In the genomic region with DNA sequence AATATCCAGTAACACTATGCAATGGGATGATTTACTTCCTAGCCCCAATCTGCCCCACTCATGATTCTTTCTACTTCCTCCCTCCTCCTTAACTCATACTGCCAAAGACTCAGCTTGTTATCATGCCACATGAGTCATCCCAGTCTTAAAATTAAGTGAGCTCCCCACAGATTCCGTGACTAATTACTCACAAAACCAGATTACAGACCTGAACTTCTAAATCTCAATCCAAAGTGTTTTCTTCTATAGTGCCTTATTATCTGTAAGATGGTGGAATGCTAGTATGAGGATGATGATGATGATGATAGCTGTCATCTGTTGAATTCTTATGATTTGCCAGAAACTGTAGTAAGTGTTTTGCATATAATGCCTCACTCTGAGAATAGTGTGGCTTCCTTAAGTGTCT, we compare ENCODE assay signal across 1 cellular context.
TF ChIP-seq lines count a peak whose summit lies in the region.

No MANE protein-coding gene starts in this region.

TF ChIP-seq in HEK293, 187 proteins besides CTCF, POLR2A, EP300 and RAD21 (continued from another document):
- TF ChIP-seq, protein P1, sequence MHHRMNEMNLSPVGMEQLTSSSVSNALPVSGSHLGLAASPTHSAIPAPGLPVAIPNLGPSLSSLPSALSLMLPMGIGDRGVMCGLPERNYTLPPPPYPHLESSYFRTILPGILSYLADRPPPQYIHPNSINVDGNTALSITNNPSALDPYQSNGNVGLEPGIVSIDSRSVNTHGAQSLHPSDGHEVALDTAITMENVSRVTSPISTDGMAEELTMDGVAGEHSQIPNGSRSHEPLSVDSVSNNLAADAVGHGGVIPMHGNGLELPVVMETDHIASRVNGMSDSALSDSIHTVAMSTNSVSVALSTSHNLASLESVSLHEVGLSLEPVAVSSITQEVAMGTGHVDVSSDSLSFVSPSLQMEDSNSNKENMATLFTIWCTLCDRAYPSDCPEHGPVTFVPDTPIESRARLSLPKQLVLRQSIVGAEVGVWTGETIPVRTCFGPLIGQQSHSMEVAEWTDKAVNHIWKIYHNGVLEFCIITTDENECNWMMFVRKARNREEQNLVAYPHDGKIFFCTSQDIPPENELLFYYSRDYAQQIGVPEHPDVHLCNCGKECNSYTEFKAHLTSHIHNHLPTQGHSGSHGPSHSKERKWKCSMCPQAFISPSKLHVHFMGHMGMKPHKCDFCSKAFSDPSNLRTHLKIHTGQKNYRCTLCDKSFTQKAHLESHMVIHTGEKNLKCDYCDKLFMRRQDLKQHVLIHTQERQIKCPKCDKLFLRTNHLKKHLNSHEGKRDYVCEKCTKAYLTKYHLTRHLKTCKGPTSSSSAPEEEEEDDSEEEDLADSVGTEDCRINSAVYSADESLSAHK (tag by site-specific recombination; IDR thresholded peaks at IDR 0.05), result peak; percentile 74
- TF ChIP-seq, protein P2, sequence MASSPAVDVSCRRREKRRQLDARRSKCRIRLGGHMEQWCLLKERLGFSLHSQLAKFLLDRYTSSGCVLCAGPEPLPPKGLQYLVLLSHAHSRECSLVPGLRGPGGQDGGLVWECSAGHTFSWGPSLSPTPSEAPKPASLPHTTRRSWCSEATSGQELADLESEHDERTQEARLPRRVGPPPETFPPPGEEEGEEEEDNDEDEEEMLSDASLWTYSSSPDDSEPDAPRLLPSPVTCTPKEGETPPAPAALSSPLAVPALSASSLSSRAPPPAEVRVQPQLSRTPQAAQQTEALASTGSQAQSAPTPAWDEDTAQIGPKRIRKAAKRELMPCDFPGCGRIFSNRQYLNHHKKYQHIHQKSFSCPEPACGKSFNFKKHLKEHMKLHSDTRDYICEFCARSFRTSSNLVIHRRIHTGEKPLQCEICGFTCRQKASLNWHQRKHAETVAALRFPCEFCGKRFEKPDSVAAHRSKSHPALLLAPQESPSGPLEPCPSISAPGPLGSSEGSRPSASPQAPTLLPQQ (tag by site-specific recombination; IDR thresholded peaks at IDR 0.05), result peak; percentile 37; the same call in 1 of the 2 replicates
- peak; percentile 51; the same call in 1 of the 2 replicates for TF ChIP-seq ZNF660 (tag by site-specific recombination; IDR thresholded peaks at IDR 0.05)
- peak; percentile 70; the same call in 1 of the 2 replicates for TF ChIP-seq MZF1 (tag by site-specific recombination; IDR thresholded peaks at IDR 0.05; ENCODE audit: borderline replicate concordance)
- TF ChIP-seq KLF7 (tag by site-specific recombination; IDR thresholded peaks at IDR 0.05; ENCODE audit: borderline replicate concordance), result no peak
- TF ChIP-seq, protein P3, sequence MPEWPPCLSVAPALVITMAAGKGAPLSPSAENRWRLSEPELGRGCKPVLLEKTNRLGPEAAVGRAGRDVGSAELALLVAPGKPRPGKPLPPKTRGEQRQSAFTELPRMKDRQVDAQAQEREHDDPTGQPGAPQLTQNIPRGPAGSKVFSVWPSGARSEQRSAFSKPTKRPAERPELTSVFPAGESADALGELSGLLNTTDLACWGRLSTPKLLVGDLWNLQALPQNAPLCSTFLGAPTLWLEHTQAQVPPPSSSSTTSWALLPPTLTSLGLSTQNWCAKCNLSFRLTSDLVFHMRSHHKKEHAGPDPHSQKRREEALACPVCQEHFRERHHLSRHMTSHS (tag by site-specific recombination; IDR thresholded peaks at IDR 0.05), result no peak
- TF ChIP-seq ZXDB (tag by site-specific recombination; IDR thresholded peaks at IDR 0.05), result peak; percentile 86
- peak; percentile 59; the same call in 1 of the 2 replicates for TF ChIP-seq BCL11B (tag by site-specific recombination; IDR thresholded peaks at IDR 0.05; ENCODE audit: low read depth)
- no peak for TF ChIP-seq GLIS2 (tag by site-specific recombination; IDR thresholded peaks at IDR 0.05)
- peak; percentile 37; the same call in 1 of the 2 replicates for TF ChIP-seq ZNF600 (tag by site-specific recombination; IDR thresholded peaks at IDR 0.05)
- peak; percentile 14; the same call in 1 of the 2 replicates for TF ChIP-seq KLF16 (tag by site-specific recombination; IDR thresholded peaks at IDR 0.05)
- TF ChIP-seq ZBTB20 (tag by site-specific recombination; IDR thresholded peaks at IDR 0.05), result 0 out of 2 replicates have a peak, but pooled peaks have one; percentile 32
- peak; percentile 77 for TF ChIP-seq FEZF1 (tag by site-specific recombination; IDR thresholded peaks at IDR 0.05)
- peak; percentile 68 for TF ChIP-seq OSR2 (tag by site-specific recombination; IDR thresholded peaks at IDR 0.05)
- TF ChIP-seq, protein P4, sequence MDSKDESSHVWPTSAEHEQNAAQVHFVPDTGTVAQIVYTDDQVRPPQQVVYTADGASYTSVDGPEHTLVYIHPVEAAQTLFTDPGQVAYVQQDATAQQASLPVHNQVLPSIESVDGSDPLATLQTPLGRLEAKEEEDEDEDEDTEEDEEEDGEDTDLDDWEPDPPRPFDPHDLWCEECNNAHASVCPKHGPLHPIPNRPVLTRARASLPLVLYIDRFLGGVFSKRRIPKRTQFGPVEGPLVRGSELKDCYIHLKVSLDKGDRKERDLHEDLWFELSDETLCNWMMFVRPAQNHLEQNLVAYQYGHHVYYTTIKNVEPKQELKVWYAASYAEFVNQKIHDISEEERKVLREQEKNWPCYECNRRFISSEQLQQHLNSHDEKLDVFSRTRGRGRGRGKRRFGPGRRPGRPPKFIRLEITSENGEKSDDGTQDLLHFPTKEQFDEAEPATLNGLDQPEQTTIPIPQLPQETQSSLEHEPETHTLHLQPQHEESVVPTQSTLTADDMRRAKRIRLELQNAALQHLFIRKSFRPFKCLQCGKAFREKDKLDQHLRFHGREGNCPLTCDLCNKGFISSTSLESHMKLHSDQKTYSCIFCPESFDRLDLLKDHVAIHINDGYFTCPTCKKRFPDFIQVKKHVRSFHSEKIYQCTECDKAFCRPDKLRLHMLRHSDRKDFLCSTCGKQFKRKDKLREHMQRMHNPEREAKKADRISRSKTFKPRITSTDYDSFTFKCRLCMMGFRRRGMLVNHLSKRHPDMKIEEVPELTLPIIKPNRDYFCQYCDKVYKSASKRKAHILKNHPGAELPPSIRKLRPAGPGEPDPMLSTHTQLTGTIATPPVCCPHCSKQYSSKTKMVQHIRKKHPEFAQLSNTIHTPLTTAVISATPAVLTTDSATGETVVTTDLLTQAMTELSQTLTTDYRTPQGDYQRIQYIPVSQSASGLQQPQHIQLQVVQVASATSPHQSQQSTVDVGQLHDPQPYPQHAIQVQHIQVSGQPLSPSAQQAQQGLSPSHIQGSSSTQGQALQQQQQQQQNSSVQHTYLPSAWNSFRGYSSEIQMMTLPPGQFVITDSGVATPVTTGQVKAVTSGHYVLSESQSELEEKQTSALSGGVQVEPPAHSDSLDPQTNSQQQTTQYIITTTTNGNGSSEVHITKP (tag by site-specific recombination; IDR thresholded peaks at IDR 0.05), result peak; percentile 48
- no peak for TF ChIP-seq MYNN (tag by site-specific recombination; IDR thresholded peaks at IDR 0.05; ENCODE audit: borderline replicate concordance)
- peak; percentile 69 for TF ChIP-seq SCRT2 (tag by site-specific recombination; IDR thresholded peaks at IDR 0.05)
- TF ChIP-seq ZNF426 (tag by site-specific recombination; IDR thresholded peaks at IDR 0.05), result no peak
- TF ChIP-seq IKZF3 (tag by site-specific recombination; IDR thresholded peaks at IDR 0.05), result peak; percentile 82
- TF ChIP-seq, protein P5, sequence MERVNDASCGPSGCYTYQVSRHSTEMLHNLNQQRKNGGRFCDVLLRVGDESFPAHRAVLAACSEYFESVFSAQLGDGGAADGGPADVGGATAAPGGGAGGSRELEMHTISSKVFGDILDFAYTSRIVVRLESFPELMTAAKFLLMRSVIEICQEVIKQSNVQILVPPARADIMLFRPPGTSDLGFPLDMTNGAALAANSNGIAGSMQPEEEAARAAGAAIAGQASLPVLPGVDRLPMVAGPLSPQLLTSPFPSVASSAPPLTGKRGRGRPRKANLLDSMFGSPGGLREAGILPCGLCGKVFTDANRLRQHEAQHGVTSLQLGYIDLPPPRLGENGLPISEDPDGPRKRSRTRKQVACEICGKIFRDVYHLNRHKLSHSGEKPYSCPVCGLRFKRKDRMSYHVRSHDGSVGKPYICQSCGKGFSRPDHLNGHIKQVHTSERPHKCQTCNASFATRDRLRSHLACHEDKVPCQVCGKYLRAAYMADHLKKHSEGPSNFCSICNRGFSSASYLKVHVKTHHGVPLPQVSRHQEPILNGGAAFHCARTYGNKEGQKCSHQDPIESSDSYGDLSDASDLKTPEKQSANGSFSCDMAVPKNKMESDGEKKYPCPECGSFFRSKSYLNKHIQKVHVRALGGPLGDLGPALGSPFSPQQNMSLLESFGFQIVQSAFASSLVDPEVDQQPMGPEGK (tag by site-specific recombination; IDR thresholded peaks at IDR 0.05), result peak; percentile 83
- TF ChIP-seq ZNF266 (tag by site-specific recombination; IDR thresholded peaks at IDR 0.05; ENCODE audit: low read depth), result no peak
- TF ChIP-seq ZNF664 (tag by site-specific recombination; IDR thresholded peaks at IDR 0.05), result no peak
- TF ChIP-seq ZNF335 (tag by site-specific recombination; conservative IDR thresholded peaks at IDR 0.05), result 0 out of 2 replicates have a peak, but pooled peaks have one; percentile 26
- no peak for TF ChIP-seq ZNF624 (tag by site-specific recombination; IDR thresholded peaks at IDR 0.05)
- 0 out of 2 replicates have a peak, but pooled peaks have one; percentile 8 for TF ChIP-seq ZSCAN30 (tag by site-specific recombination; IDR thresholded peaks at IDR 0.05)
- TF ChIP-seq ZNF48 (tag by site-specific recombination; IDR thresholded peaks at IDR 0.05), result no peak
- TF ChIP-seq ZEB2 (tag by site-specific recombination; IDR thresholded peaks at IDR 0.05), result peak; percentile 93
- 0 out of 2 replicates have a peak, but pooled peaks have one; percentile 11 for TF ChIP-seq ZNF501 (tag by site-specific recombination; IDR thresholded peaks at IDR 0.05)
- no peak for TF ChIP-seq ZNF510 (tag by site-specific recombination; IDR thresholded peaks at IDR 0.05; ENCODE audit: insufficient replicate concordance)
- TF ChIP-seq ZBTB17 (tag by site-specific recombination; IDR thresholded peaks at IDR 0.05), result peak; percentile 74
- TF ChIP-seq ZFP37 (tag by site-specific recombination; IDR thresholded peaks at IDR 0.05), result no peak
- TF ChIP-seq ZFHX2 (tag by site-specific recombination; conservative IDR thresholded peaks at IDR 0.05), result 0 out of 2 replicates have a peak, but pooled peaks have one; percentile 6
- TF ChIP-seq, protein P6, sequence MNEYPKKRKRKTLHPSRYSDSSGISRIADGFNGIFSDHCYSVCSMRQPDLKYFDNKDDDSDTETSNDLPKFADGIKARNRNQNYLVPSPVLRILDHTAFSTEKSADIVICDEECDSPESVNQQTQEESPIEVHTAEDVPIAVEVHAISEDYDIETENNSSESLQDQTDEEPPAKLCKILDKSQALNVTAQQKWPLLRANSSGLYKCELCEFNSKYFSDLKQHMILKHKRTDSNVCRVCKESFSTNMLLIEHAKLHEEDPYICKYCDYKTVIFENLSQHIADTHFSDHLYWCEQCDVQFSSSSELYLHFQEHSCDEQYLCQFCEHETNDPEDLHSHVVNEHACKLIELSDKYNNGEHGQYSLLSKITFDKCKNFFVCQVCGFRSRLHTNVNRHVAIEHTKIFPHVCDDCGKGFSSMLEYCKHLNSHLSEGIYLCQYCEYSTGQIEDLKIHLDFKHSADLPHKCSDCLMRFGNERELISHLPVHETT (tag by site-specific recombination; IDR thresholded peaks at IDR 0.05), result peak; percentile 58; the same call in 1 of the 2 replicates
- 0 out of 2 replicates have a peak, but pooled peaks have one; percentile 61 for TF ChIP-seq ZBTB21 (tag by site-specific recombination; IDR thresholded peaks at IDR 0.05)
